ENCODE assay signal across 23 cellular contexts in the genomic region with DNA sequence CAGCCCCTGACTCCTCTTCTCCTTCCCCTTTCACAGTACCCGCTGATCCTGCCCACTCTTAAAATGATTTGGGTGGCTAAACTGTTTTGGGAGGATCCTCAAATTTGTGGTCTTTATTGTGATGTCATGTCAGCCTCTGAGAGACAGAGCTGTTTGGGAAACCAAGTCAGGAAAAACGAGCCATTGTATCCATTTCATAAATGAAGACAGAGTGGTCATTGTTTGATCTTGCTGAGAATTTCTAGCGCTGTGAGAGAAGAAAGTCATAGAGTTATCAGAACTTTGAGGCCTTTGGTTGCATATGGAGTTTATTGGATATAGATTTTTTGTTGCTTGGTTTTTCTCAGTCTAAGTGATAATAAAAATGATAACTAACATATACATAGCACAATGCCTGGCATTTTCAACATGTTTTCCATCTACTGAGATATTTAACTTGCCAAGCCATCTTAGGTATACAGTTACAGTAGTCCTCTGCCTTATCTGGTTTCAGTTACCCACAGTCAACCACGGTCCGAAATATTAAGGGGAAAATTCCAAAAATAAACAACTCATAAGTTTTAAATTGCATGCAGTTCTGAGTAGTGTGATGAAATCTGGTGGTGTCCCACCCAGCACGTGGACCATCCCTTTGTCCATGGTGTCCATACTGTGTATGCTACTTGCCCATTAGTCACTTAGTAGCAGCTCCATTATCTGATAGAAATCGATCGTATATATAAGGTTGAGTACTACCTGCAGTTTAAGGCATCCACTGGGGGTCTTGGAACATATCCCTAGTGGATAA.
"Had no signal": no experiment of that assay in that cellular context is flagged by ENCODE, and none has a peak within 500 bp of the region (broad histone marks: within the 10 kb centered on the region; RNA-seq: fewer than 3 reads in every experiment).

No MANE protein-coding gene starts in this region.

- H3K4me3 Mint-ChIP-seq: activated CD8-positive, alpha-beta memory T cell treated with anti-CD3 and anti-CD28 coated beads, Interleukin-2, amount 10 ng/mL, durations not matched to agents 7 days and 5 days; activated naive CD4-positive, alpha-beta T cell treated with anti-CD3 and anti-CD28 coated beads for 36 hours; activated naive CD8-positive, alpha-beta T cell treated with anti-CD3 and anti-CD28 coated beads, Interleukin-2, amount 50 U/mL, for 24 hours; memory B cell; nephron had no signal

- H3K9me3 ChIP-seq: colonic mucosa, esophagus squamous epithelium, heart left ventricle had no signal

- H3K4me1 ChIP-seq: colonic mucosa had no signal

- H3K27ac Mint-ChIP-seq: activated CD8-positive, alpha-beta memory T cell treated with anti-CD3 and anti-CD28 coated beads, Interleukin-2, amount 10 ng/mL, durations not matched to agents 7 days and 5 days; activated naive CD4-positive, alpha-beta T cell treated with anti-CD3 and anti-CD28 coated beads for 36 hours; activated naive CD8-positive, alpha-beta T cell treated with anti-CD3 and anti-CD28 coated beads, Interleukin-2, amount 50 U/mL, for 24 hours; activated T-helper 2 cell treated with anti-CD3 and anti-CD28 coated beads, Interferon-gamma antibody, Interleukin-2, Interleukin-4, amounts not matched to agents 10 μg/mL and 5 μg/mL and 100 μg/mL, durations not matched to agents 14 hours and 24 hours and 36 hours; memory B cell; progenitor cell of endocrine pancreas had no signal

- H3K27me3 ChIP-seq: colonic mucosa, esophagus squamous epithelium, heart left ventricle had no signal

- H3K27me3 Mint-ChIP-seq: activated CD8-positive, alpha-beta memory T cell treated with anti-CD3 and anti-CD28 coated beads, Interleukin-2, amount 10 ng/mL, durations not matched to agents 7 days and 5 days; activated naive CD8-positive, alpha-beta T cell treated with anti-CD3 and anti-CD28 coated beads, Interleukin-2, amount 50 U/mL, for 24 hours; memory B cell; progenitor cell of endocrine pancreas had no signal

- H3K9me3 Mint-ChIP-seq: activated naive CD4-positive, alpha-beta T cell treated with anti-CD3 and anti-CD28 coated beads for 36 hours; activated naive CD8-positive, alpha-beta T cell treated with anti-CD3 and anti-CD28 coated beads, Interleukin-2, amount 50 U/mL, for 24 hours; activated T-helper 2 cell treated with anti-CD3 and anti-CD28 coated beads, Interferon-gamma antibody, Interleukin-2, Interleukin-4, amounts not matched to agents 10 μg/mL and 5 μg/mL and 100 μg/mL, durations not matched to agents 14 hours and 24 hours and 36 hours; memory B cell; nephron had no signal

- H3K4me3 ChIP-seq: colonic mucosa, esophagus squamous epithelium, heart left ventricle had no signal

- ATAC-seq: activated CD4-positive, CD25-positive, alpha-beta regulatory T cell treated with anti-CD3 and anti-CD28 coated beads, Interleukin-2, amount 50 U/mL, for 24 hours; activated CD8-positive, alpha-beta memory T cell treated with anti-CD3 and anti-CD28 coated beads, Interleukin-2, amount 10 ng/mL, durations not matched to agents 7 days and 5 days; activated naive CD8-positive, alpha-beta T cell treated with anti-CD3 and anti-CD28 coated beads, Interleukin-2, amount 50 U/mL, for 24 hours; heart left ventricle; left lobe of liver; stimulated activated naive CD8-positive, alpha-beta T cell treated with anti-CD3 and anti-CD28 coated beads, Interleukin-15, Interleukin-2, amounts not matched to agents 100 U/mL and 50 U/mL, for 24 hours had no signal

- H3K36me3 ChIP-seq: colonic mucosa, esophagus squamous epithelium had no signal

- H3K27ac ChIP-seq: colonic mucosa, esophagus squamous epithelium, heart left ventricle had no signal

- H3K36me3 Mint-ChIP-seq: activated CD8-positive, alpha-beta memory T cell treated with anti-CD3 and anti-CD28 coated beads, Interleukin-2, amount 10 ng/mL, durations not matched to agents 7 days and 5 days; memory B cell had no signal

- H3K4me1 Mint-ChIP-seq: activated CD8-positive, alpha-beta memory T cell treated with anti-CD3 and anti-CD28 coated beads, Interleukin-2, amount 10 ng/mL, durations not matched to agents 7 days and 5 days; activated naive CD8-positive, alpha-beta T cell treated with anti-CD3 and anti-CD28 coated beads, Interleukin-2, amount 50 U/mL, for 24 hours; memory B cell had no signal

- DNase-seq: activated CD4-positive, alpha-beta T cell treated with anti-CD3 and anti-CD28 coated beads, Interleukin-2, amount 50 U/mL, for 48 hours; activated CD8-positive, alpha-beta memory T cell treated with anti-CD3 and anti-CD28 coated beads, Interleukin-2, amount 10 ng/mL, durations not matched to agents 7 days and 5 days; activated naive CD4-positive, alpha-beta T cell treated with anti-CD3 and anti-CD28 coated beads for 36 hours; activated naive CD8-positive, alpha-beta T cell treated with anti-CD3 and anti-CD28 coated beads, Interleukin-2, amount 50 U/mL, for 24 hours; activated T-cell treated with anti-CD3 and anti-CD28 coated beads, Interleukin-2, amount 50 U/mL, for 1 hour; colonic mucosa; esophagus squamous epithelium; foreskin melanocyte; heart left ventricle; islet precursor cell; occipital lobe; right cardiac atrium; SIG-M5; small intestine; stimulated activated CD4-positive, alpha-beta T cell treated with anti-CD3 and anti-CD28 coated beads, Interleukin-4, amount 100 ng/mL, for 24 hours; stimulated activated naive CD8-positive, alpha-beta T cell treated with anti-CD3 and anti-CD28 coated beads, Interleukin-15, Interleukin-2, amounts not matched to agents 100 U/mL and 50 U/mL, for 24 hours; T-helper 9 cell had no signal
